In genomic region chr17:3137494-3137893, GRCh38 we compare ENCODE assay signal across 7 cellular contexts. TPM values are rescaled to one million over a fixed set of nuclear protein-coding genes. Genes with fewer than 3 reads are reported as not detected.
"Had no signal": no experiment of that assay in that cellular context is flagged by ENCODE, and none has a peak within 500 bp of the region (broad histone marks: within the 10 kb centered on the region; RNA-seq: fewer than 3 reads in every experiment).

No MANE protein-coding gene starts in this region.

RNA-seq across cellular contexts. Expression of gene OR1G1, which starts 10.1 kb away (rescaled TPM):
- total RNA-seq: GM23248, GM23338, H4, H7, H9, HFFc6 had no signal
- polyA plus RNA-seq: GM23248, GM23338 had no signal

RNA-seq across cellular contexts. Expression of gene OR1D2, which starts 33.3 kb away (rescaled TPM):
- total RNA-seq: GM23248, GM23338, H1, H4, H7, H9, HFFc6 had no signal
- polyA plus RNA-seq: GM23248, GM23338, H1 had no signal

RNA-seq across cellular contexts. Expression of gene OR1A2, which starts 59.8 kb away (rescaled TPM):
- total RNA-seq: GM23248, GM23338, H1, H4, H7, H9, HFFc6 had no signal
- polyA plus RNA-seq: GM23248, GM23338, H1 had no signal
